ENCODE assay signal across 15 cellular contexts in genomic region chr1:182128502-182128901, GRCh38.
DNase-seq lines count a peak whose midpoint lies in the region; ATAC-seq, FAIRE-seq and TF ChIP-seq lines count a peak whose summit lies in the region.
"Had no signal": no experiment of that assay in that cellular context is flagged by ENCODE, and none has a peak within 500 bp of the region (broad histone marks: within the 10 kb centered on the region; RNA-seq: fewer than 3 reads in every experiment).

No MANE protein-coding gene starts in this region.

- H3K4me2 ChIP-seq in K562 (ENCODE audit: insufficient read depth, low read length): no peak overlapping the region

- WGBS in K562 (ENCODE audit: insufficient coverage, low coverage, missing lambda C conversion rate): 7% methylated on average over 6 of the region's 6 CpGs
- WGBS in thyroid gland, 2 donors: 91 to 95% methylated on average over 6 of the region's 6 CpGs

- POLR2A ChIA-PET in K562 (lab: Yijun Ruan, JAX): interaction anchor here (1.1 to 1.4 kb wide), 2 partner anchors 10 to 261 kb away, joined by 3 to 9 read pairs; no protein-coding TSS in a partner anchor

- H3K9me3 ChIP-seq in K562 (replicated peaks; ENCODE audit: control insufficient read depth, insufficient read depth, low read depth, low read length) (no peaks in the 10 kb centered on the region), neutrophil (no peaks in the 10 kb centered on the region), thyroid gland (no peaks in the 10 kb centered on the region), BE2C (no peaks in the 10 kb centered on the region)
- H3K9me3 ChIP-seq: HAP-1 had no signal

- CTCF ChIA-PET in K562 (lab: Yijun Ruan, JAX; ENCODE audit: low intra/inter-chr PET ratio): no interaction called here

- no peaks in the 10 kb centered on the region for H3K4me1 ChIP-seq in K562 (replicated peaks in 1 of 2; ENCODE audit: control insufficient read depth in 2 of 2, insufficient read depth in 2 of 2, low read length in 2 of 2)
- H3K4me1 ChIP-seq in neutrophil (ENCODE audit: control insufficient read depth in 1 of 2, insufficient read depth in 1 of 2, low read depth in 1 of 2, low read length in 1 of 2): peaks cover 10 to 12% of the 10 kb centered on the region in 2 experiments
- peaks cover 25 to 31% of the 10 kb centered on the region in 2 donors for H3K4me1 ChIP-seq in thyroid gland
- no peaks in the 10 kb centered on the region for H3K4me1 ChIP-seq in BE2C
- H3K4me1 ChIP-seq: HAP-1 had no signal

- no peak for TF ChIP-seq EP300 in K562 (IDR thresholded peaks at IDR 0.05; ENCODE audit: low read length)

- TF ChIP-seq POLR2A in K562 (conservative IDR thresholded peaks at IDR 0.05) (no peak), thyroid gland (IDR thresholded peaks at IDR 0.05) (no peak)

- ATAC-seq in K562 (no peak), esophagus mucosa (peak; percentile 47)

- peaks cover 22 to 38% of the 10 kb centered on the region in 2 experiments for H3K27me3 ChIP-seq in K562 (ENCODE audit: control insufficient read depth in 2 of 2, insufficient read depth in 2 of 2, low read length in 2 of 2)
- H3K27me3 ChIP-seq in neutrophil: no peaks in the 10 kb centered on the region
- no peaks in the 10 kb centered on the region for H3K27me3 ChIP-seq in thyroid gland
- peaks cover 7% of the 10 kb centered on the region; the same call in 1 of the 2 replicates for H3K27me3 ChIP-seq in BE2C

- H2AFZ ChIP-seq in K562 (ENCODE audit: low read depth, low read length): no peak overlapping the region

- no peak for DNase-seq in K562 (ENCODE audit: extremely low read depth in 1 of 4, low spot score in 3 of 4)
- no peak for DNase-seq in thyroid gland
- DNase-seq in BE2C: no peak
- DNase-seq in NCI-H1048 (lab: John Stamatoyannopoulos, UW): no peak
- DNase-seq in NCI-H748 (lab: John Stamatoyannopoulos, UW; ENCODE audit: unreplicated experiment): no peak
- DNase-seq: ACHN; CD4-positive, alpha-beta memory T cell; DND-41; GDM1 had no signal

- no peak for FAIRE-seq in K562 (lab: Jason Lieb, UNC)
- FAIRE-seq: GM12892, H1, HTR-8/SVneo had no signal

- H4K20me1 ChIP-seq in K562 (replicated peaks; ENCODE audit: control insufficient read depth, insufficient read depth, low read length): no peaks in the 10 kb centered on the region

- no peaks in the 10 kb centered on the region for H3K79me2 ChIP-seq in K562 (ENCODE audit: control insufficient read depth, insufficient read depth, low read length)

- BruUV-seq in K562 (replicated peaks; lab: Mats Ljungman, UMichigan): no TSS peak

- no peaks in the 10 kb centered on the region for H3K9me1 ChIP-seq in K562 (ENCODE audit: control insufficient read depth, insufficient read depth, low read length)

- H3K27ac ChIP-seq in K562 (ENCODE audit: extremely low read depth, low read depth, low read length) (no peak overlapping the region), neutrophil (peak overlapping the region; percentile 7), thyroid gland (peak overlapping the region; percentile 68 to 95 (median 76))

- TF ChIP-seq RAD21 in K562 (CRISPR knock-in tag; conservative IDR thresholded peaks at IDR 0.05 in 1 of 2, IDR thresholded peaks at IDR 0.05 in 1 of 2): no peak

- H3K9ac ChIP-seq in K562 (ENCODE audit: insufficient read depth in 1 of 2, low read depth in 2 of 2, low read length in 2 of 2): no peak overlapping the region

- no peak overlapping the region for H3K4me3 ChIP-seq in K562
- no peak overlapping the region for H3K4me3 ChIP-seq in neutrophil (ENCODE audit: low read depth in 1 of 2, low read length in 1 of 2)
- no peak overlapping the region for H3K4me3 ChIP-seq in thyroid gland (replicated peaks in 1 of 3)
- H3K4me3 ChIP-seq in BE2C (ENCODE audit: low read depth, low read length): no peak overlapping the region
- H3K4me3 ChIP-seq: HAP-1 had no signal

- H3K36me3 ChIP-seq in K562 (ENCODE audit: control insufficient read depth, insufficient read depth, low read length) (no peaks in the 10 kb centered on the region), neutrophil (no peaks in the 10 kb centered on the region), thyroid gland (no peaks in the 10 kb centered on the region), BE2C (no peaks in the 10 kb centered on the region)
- H3K36me3 ChIP-seq: HAP-1 had no signal

- intact Hi-C loops in K562 (cut with micrococcal nuclease): no loop called here
- intact Hi-C loops in thyroid gland (cut with DNase I): no loop called here

- TF ChIP-seq CTCF in K562 (IDR thresholded peaks at IDR 0.05 in 2 of 3, conservative IDR thresholded peaks at IDR 0.05 in 1 of 3; ENCODE audit: insufficient read depth in 2 of 3, low read depth in 1 of 3, low read length in 3 of 3): no peak
- TF ChIP-seq CTCF in neutrophil (IDR thresholded peaks at IDR 0.05): no peak
- no peak for TF ChIP-seq CTCF in thyroid gland (IDR thresholded peaks at IDR 0.05)
- no peak for TF ChIP-seq CTCF in BE2C (IDR thresholded peaks at IDR 0.05; ENCODE audit: low read depth, low read length)

- in situ Hi-C loops in K562 (cut with MboI): no loop called here

TF ChIP-seq in K562, 482 proteins besides CTCF, POLR2A, EP300 and RAD21:
- peak; percentile 35; the same call in 1 of the 2 replicates for TF ChIP-seq CEBPB (tag; IDR thresholded peaks at IDR 0.05)
- TF ChIP-seq CEBPG (CRISPR knock-in tag; IDR thresholded peaks at IDR 0.05): no peak
- TF ChIP-seq CEBPG (tag; conservative IDR thresholded peaks at IDR 0.05 in 1 of 2, IDR thresholded peaks at IDR 0.05 in 1 of 2): 0 out of 4 replicates have a peak, but pooled peaks of 1 of the 2 experiments have one; percentile 9
- TF ChIP-seq ZNF449 (CRISPR knock-in tag; IDR thresholded peaks at IDR 0.05): no peak
